ENCODE assay signal across 14 cellular contexts in the genomic region with DNA sequence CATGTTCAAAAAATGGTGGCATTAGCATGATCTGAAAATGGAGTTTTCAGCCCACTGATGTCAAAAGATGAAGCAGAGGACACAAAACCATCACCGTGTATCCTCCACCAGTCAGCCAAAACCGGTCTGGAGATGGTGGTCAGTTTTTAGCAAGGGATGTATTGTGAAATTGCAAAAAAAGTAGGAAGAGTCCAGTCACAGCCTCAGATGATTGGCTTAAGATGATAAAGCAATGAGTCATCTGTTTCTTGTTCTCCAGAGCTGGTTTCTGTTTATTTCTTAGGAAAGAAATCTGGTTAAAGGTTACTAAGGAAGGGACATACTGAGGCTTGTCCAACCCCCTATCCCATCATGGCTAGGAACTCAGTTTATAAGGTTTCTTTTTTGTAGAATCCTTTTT. TPM values are rescaled to one million over a fixed set of nuclear protein-coding genes. Genes with fewer than 3 reads are reported as not detected.
DNase-seq lines count a peak whose midpoint lies in the region; ATAC-seq and TF ChIP-seq lines count a peak whose summit lies in the region.
"Had no signal": no experiment of that assay in that cellular context is flagged by ENCODE, and none has a peak within 500 bp of the region (broad histone marks: within the 10 kb centered on the region; RNA-seq: fewer than 3 reads in every experiment).

No MANE protein-coding gene starts in this region.

- H3K9me3 ChIP-seq in breast epithelium (peaks cover 0 to 5% of the 10 kb centered on the region in 2 donors), PC-9 (ENCODE audit: insufficient read depth, low read depth) (no peaks in the 10 kb centered on the region), fibroblast of lung (ENCODE audit: control insufficient read depth, insufficient read depth, low read depth, low read length) (no peaks in the 10 kb centered on the region), upper lobe of right lung (no peaks in the 10 kb centered on the region)

- ATAC-seq in upper lobe of right lung (peak; percentile 80), HG03457 (IDR thresholded peaks at IDR 0.05; ENCODE audit: unreplicated experiment) (no peak), natural killer cell (no peak)

- H3K27me3 ChIP-seq in breast epithelium (no peaks in the 10 kb centered on the region), PC-9 (ENCODE audit: insufficient read depth, low read depth) (no peaks in the 10 kb centered on the region), fibroblast of lung (ENCODE audit: control insufficient read depth, insufficient read depth, low read length) (no peaks in the 10 kb centered on the region), upper lobe of right lung (no peaks in the 10 kb centered on the region)
- H3K27me3 ChIP-seq: tibial artery had no signal

- H3K9me3 Mint-ChIP-seq in MCF 10A (ENCODE audit: unreplicated experiment) = no peaks in the 10 kb centered on the region
- H3K9me3 Mint-ChIP-seq in natural killer cell = peaks cover 2 to 8% of the 10 kb centered on the region in 2 donors

- no peaks in the 10 kb centered on the region for H3K9me2 ChIP-seq in PC-9 (ENCODE audit: insufficient read depth)

- H3K27ac ChIP-seq in breast epithelium (no peak overlapping the region), PC-9 (no peak overlapping the region), fibroblast of lung (ENCODE audit: insufficient read depth, low read length) (peak overlapping the region; percentile 62), upper lobe of right lung (no peak overlapping the region)
- H3K27ac ChIP-seq: tibial artery had no signal

- H3K9ac ChIP-seq in fibroblast of lung (ENCODE audit: insufficient read depth, low read length) = no peak overlapping the region

- no peak overlapping the region for H3K4me3 Mint-ChIP-seq in MCF 10A (ENCODE audit: unreplicated experiment)
- H3K4me3 Mint-ChIP-seq in natural killer cell = no peak overlapping the region
- H3K4me3 Mint-ChIP-seq: activated CD4-positive, alpha-beta memory T cell treated with anti-CD3 and anti-CD28 coated beads for 36 hours; brain; naive B cell had no signal

- H3K79me2 ChIP-seq in PC-9 (ENCODE audit: low read depth) = no peaks in the 10 kb centered on the region
- H3K79me2 ChIP-seq in fibroblast of lung (ENCODE audit: control insufficient read depth, insufficient read depth, low read length) = no peaks in the 10 kb centered on the region

- POLR2A ChIA-PET in MCF 10A (lab: Yijun Ruan, JAX) = no interaction called here
- POLR2A ChIA-PET in PC-9 (lab: Charles Lee; ENCODE audit: unreplicated experiment) = no interaction called here

- no peaks in the 10 kb centered on the region for H4K20me1 ChIP-seq in PC-9 (ENCODE audit: insufficient read depth)
- H4K20me1 ChIP-seq in fibroblast of lung (ENCODE audit: control insufficient read depth, extremely low read depth, insufficient read depth, low read length) = no peaks in the 10 kb centered on the region

- no peak for TF ChIP-seq POLR2A in breast epithelium (IDR thresholded peaks at IDR 0.05)

- H3K36me3 ChIP-seq in breast epithelium (no peaks in the 10 kb centered on the region), PC-9 (ENCODE audit: low read depth) (no peaks in the 10 kb centered on the region), fibroblast of lung (ENCODE audit: control insufficient read depth, insufficient read depth, low read length) (no peaks in the 10 kb centered on the region), upper lobe of right lung (no peaks in the 10 kb centered on the region)
- H3K36me3 ChIP-seq: tibial artery had no signal

- no peak overlapping the region for H3K27ac Mint-ChIP-seq in MCF 10A (ENCODE audit: low read depth, unreplicated experiment)
- no peak overlapping the region for H3K27ac Mint-ChIP-seq in natural killer cell
- H3K27ac Mint-ChIP-seq: activated CD4-positive, alpha-beta memory T cell treated with anti-CD3 and anti-CD28 coated beads for 36 hours; brain; naive B cell had no signal

- H3K27me3 Mint-ChIP-seq in MCF 10A (ENCODE audit: insufficient read depth, unreplicated experiment) = no peaks in the 10 kb centered on the region
- no peaks in the 10 kb centered on the region for H3K27me3 Mint-ChIP-seq in natural killer cell (ENCODE audit: low read depth in 2 of 2)
- H3K27me3 Mint-ChIP-seq: activated CD4-positive, alpha-beta memory T cell treated with anti-CD3 and anti-CD28 coated beads for 36 hours; brain; naive B cell had no signal

- H3K36me3 Mint-ChIP-seq in MCF 10A (ENCODE audit: insufficient read depth, unreplicated experiment) = peaks cover 7% of the 10 kb centered on the region
- no peaks in the 10 kb centered on the region for H3K36me3 Mint-ChIP-seq in natural killer cell
- H3K36me3 Mint-ChIP-seq: activated CD4-positive, alpha-beta memory T cell treated with anti-CD3 and anti-CD28 coated beads for 36 hours; naive B cell had no signal

- H3F3A ChIP-seq in PC-9 (ENCODE audit: insufficient read depth, low read depth) = no peaks in the 10 kb centered on the region

- CTCF ChIA-PET in MCF 10A (lab: Yijun Ruan, JAX) (interaction anchor here (0.7 to 1.6 kb wide), 2 partner anchors 17 to 22 kb away, joined by 4 to 6 read pairs; no protein-coding TSS in a partner anchor), PC-9 (lab: Charles Lee) (interaction anchor here (0.7 kb wide), 1 partner anchor 48 kb away, joined by 3 read pairs; the partner anchor contains the start of gene DEPDC1B)

- no TSS peak for BruUV-seq in MCF 10A (replicated peaks; lab: Mats Ljungman, UMichigan)
- no TSS peak for BruUV-seq in PC-9 (replicated peaks; lab: Mats Ljungman, UMichigan)

- H3K4me1 Mint-ChIP-seq in MCF 10A (ENCODE audit: insufficient read depth, unreplicated experiment) = peaks cover 22% of the 10 kb centered on the region
- H3K4me1 Mint-ChIP-seq in natural killer cell = no peaks in the 10 kb centered on the region
- H3K4me1 Mint-ChIP-seq: brain, naive B cell had no signal

- H3K4me2 ChIP-seq in PC-9 (no peak overlapping the region), fibroblast of lung (ENCODE audit: extremely low read depth, insufficient read depth, low read length) (peak overlapping the region; percentile 49)

- H2AFZ ChIP-seq in PC-9 (no peak overlapping the region), fibroblast of lung (ENCODE audit: low read length) (peak overlapping the region; percentile 3)

- TF ChIP-seq CTCF in MCF 10A (IDR thresholded peaks at IDR 0.05; ENCODE audit: unreplicated experiment) (no peak), breast epithelium (IDR thresholded peaks at IDR 0.05) (no peak), PC-9 (conservative IDR thresholded peaks at IDR 0.05) (no peak), fibroblast of lung (conservative IDR thresholded peaks at IDR 0.05 in 1 of 2, IDR thresholded peaks at IDR 0.05 in 1 of 2; ENCODE audit: low read depth in 1 of 2, low read length in 2 of 2) (no peak), upper lobe of right lung (IDR thresholded peaks at IDR 0.05) (no peak), natural killer cell (IDR thresholded peaks at IDR 0.05) (no peak)

- DNase-seq in MCF 10A (ENCODE audit: unreplicated experiment) (peak; percentile 90), breast epithelium (ENCODE audit: low spot score in 2 of 2) (no peak), PC-9 (peak; percentile 16 to 69), fibroblast of lung (ENCODE audit: low read depth in 2 of 2) (peak; percentile 86 to 95), upper lobe of right lung (no peak), natural killer cell (no peak), NCI-H2081 (lab: John Stamatoyannopoulos, UW) (no peak)
- DNase-seq: activated CD4-positive, alpha-beta memory T cell treated with anti-CD3 and anti-CD28 coated beads for 36 hours; naive B cell; NCI-H1105; stimulated activated CD4-positive, alpha-beta T cell treated with anti-CD3 and anti-CD28 coated beads, Interleukin-2, amount 100 ng/mL, for 48 hours; tibial artery had no signal

- no peaks in the 10 kb centered on the region for H3K4me1 ChIP-seq in breast epithelium
- peaks cover 6% of the 10 kb centered on the region; the same call in 1 of the 2 replicates for H3K4me1 ChIP-seq in PC-9 (replicated peaks; ENCODE audit: insufficient read depth)
- peaks cover 6% of the 10 kb centered on the region for H3K4me1 ChIP-seq in fibroblast of lung (ENCODE audit: control insufficient read depth, extremely low read depth, insufficient read depth, low read length)
- H3K4me1 ChIP-seq in upper lobe of right lung = no peaks in the 10 kb centered on the region

- intact Hi-C loops in MCF 10A (cut with micrococcal nuclease) (loop anchor here (10.0 kb wide), 1 partner anchor 457 kb away; no protein-coding TSS in a partner anchor), breast epithelium (cut with DNase I; ENCODE audit: low total_unique reads) (no loop called here), PC-9 (cut with micrococcal nuclease; ENCODE audit: unreplicated experiment) (no loop called here), upper lobe of right lung (cut with DNase I) (no loop called here), natural killer cell (cut with micrococcal nuclease) (no loop called here)

- H3K4me3 ChIP-seq in breast epithelium (no peak overlapping the region), PC-9 (no peak overlapping the region), fibroblast of lung (replicated peaks in 1 of 4; ENCODE audit: control extremely low read depth in 1 of 4, insufficient read depth in 1 of 4, low read depth in 3 of 4, low read length in 4 of 4) (peak overlapping the region in 1 of 4 experiments; percentile 30), upper lobe of right lung (no peak overlapping the region)
- H3K4me3 ChIP-seq: tibial artery had no signal

RNA-seq across cellular contexts. Expression of gene DEPDC1B, which starts 47.8 kb away (rescaled TPM):
- total RNA-seq in MCF 10A (2022) (6.0 and 11.3 TPM in 2 replicates), breast epithelium (1 to 10 TPM in 1 of 3 donors, under 1 TPM in 2; under 0.01 to 1.1 (median 0.29) TPM), PC-9 (2021) (25.6 and 29.2 TPM in 2 replicates), fibroblast of lung (2.1 and 2.5 TPM in 2 replicates), upper lobe of right lung (0.20 TPM), natural killer cell (1 to 10 TPM; 1.2 to 1.3 (median 1.2) TPM)
- polyA plus RNA-seq in fibroblast of lung = 3.2 and 8.8 TPM in 2 replicates
- polyA plus RNA-seq in fibroblast of lung (2012) = 1.4 and 5.4 TPM in 2 replicates
- polyA minus RNA-seq in fibroblast of lung (ENCODE audit: low replicate concordance) = 4.4 TPM in 1 of 2 replicates, not detected in the other

Comparison
In these comparisons a context has a peak if more than half of its experiments do, and no peak if none do; other contexts are left out.
1. DNase-seq: peak in MCF 10A (single experiment), PC-9 (2 of 2) and fibroblast of lung (2 of 2); none in breast epithelium (0 of 2), upper lobe of right lung (single experiment), natural killer cell (single experiment) and NCI-H2081 (0 of 2).